ENCODE assay signal across 11 cellular contexts in genomic region chr11:88353835-88354496, GRCh38. TPM values are rescaled to one million over a fixed set of nuclear protein-coding genes. Genes with fewer than 3 reads are reported as not detected.
DNase-seq lines count a peak whose midpoint lies in the region; ATAC-seq and TF ChIP-seq lines count a peak whose summit lies in the region.
"Had no signal": no experiment of that assay in that cellular context is flagged by ENCODE, and none has a peak within 500 bp of the region (broad histone marks: within the 10 kb centered on the region; RNA-seq: fewer than 3 reads in every experiment).

No MANE protein-coding gene starts in this region.

- H3K4me3 Mint-ChIP-seq in activated T-helper 17 cell treated with anti-CD3 and anti-CD28 coated beads, Interleukin-2, amount 50 U/mL, for 72 hours: peak overlapping the region; percentile 52

- H3K27ac Mint-ChIP-seq in activated T-helper 17 cell treated with anti-CD3 and anti-CD28 coated beads, Interleukin-2, amount 50 U/mL, for 72 hours: peak overlapping the region; percentile 59

- ATAC-seq in GM19328 (IDR thresholded peaks at IDR 0.05; ENCODE audit: unreplicated experiment) (peak; percentile 32), HG03108 (IDR thresholded peaks at IDR 0.05; ENCODE audit: unreplicated experiment) (peak; percentile 30), mucosa of descending colon (no peak)
- ATAC-seq in activated T-helper 17 cell treated with anti-CD3 and anti-CD28 coated beads, Interleukin-2, amount 50 U/mL, for 72 hours (replicated peaks): peak; percentile 53

- H3K4me1 Mint-ChIP-seq in activated T-helper 17 cell treated with anti-CD3 and anti-CD28 coated beads, Interleukin-2, amount 50 U/mL, for 72 hours: peaks cover 15% of the 10 kb centered on the region

- H3K27me3 ChIP-seq in tibial artery: no peaks in the 10 kb centered on the region
- H3K27me3 ChIP-seq: right lobe of liver had no signal

- no peaks in the 10 kb centered on the region for H3K9me3 ChIP-seq in tibial artery
- no peaks in the 10 kb centered on the region for H3K9me3 ChIP-seq in mucosa of descending colon
- H3K9me3 ChIP-seq: right lobe of liver had no signal

- no peaks in the 10 kb centered on the region for H3K27me3 Mint-ChIP-seq in activated T-helper 17 cell treated with anti-CD3 and anti-CD28 coated beads, Interleukin-2, amount 50 U/mL, for 72 hours

- no peaks in the 10 kb centered on the region for H3K4me1 ChIP-seq in tibial artery
- no peaks in the 10 kb centered on the region for H3K4me1 ChIP-seq in mucosa of descending colon (ENCODE audit: low read depth)
- H3K4me1 ChIP-seq: right lobe of liver had no signal

- TF ChIP-seq CTCF in tibial artery (IDR thresholded peaks at IDR 0.05) (no peak), mucosa of descending colon (IDR thresholded peaks at IDR 0.05) (no peak)

- no peak overlapping the region for H3K27ac ChIP-seq in tibial artery
- H3K27ac ChIP-seq: right lobe of liver had no signal

- H3K36me3 ChIP-seq in tibial artery (no peaks in the 10 kb centered on the region), mucosa of descending colon (ENCODE audit: low read depth) (no peaks in the 10 kb centered on the region)
- H3K36me3 ChIP-seq: right lobe of liver had no signal

- DNase-seq in CD1c-positive myeloid dendritic cell (ENCODE audit: extremely low spot score): peak; percentile 71
- DNase-seq in NCI-H187 (lab: John Stamatoyannopoulos, UW): no peak
- DNase-seq in tibial artery: no peak
- no peak for DNase-seq in effector CD8-positive, alpha-beta T cell (lab: John Stamatoyannopoulos, UW)
- DNase-seq in mucosa of descending colon: no peak
- DNase-seq: activated naive CD4-positive, alpha-beta T cell treated with anti-CD3 and anti-CD28 coated beads, Interleukin-2, amount 50 U/mL, for 16 hours; NCI-H774; right lobe of liver had no signal

- no peaks in the 10 kb centered on the region for H3K9me3 Mint-ChIP-seq in activated T-helper 17 cell treated with anti-CD3 and anti-CD28 coated beads, Interleukin-2, amount 50 U/mL, for 72 hours

- no peak overlapping the region for H3K4me3 ChIP-seq in tibial artery
- H3K4me3 ChIP-seq in mucosa of descending colon: no peak overlapping the region
- H3K4me3 ChIP-seq: right lobe of liver had no signal

- intact Hi-C loops in tibial artery (cut with DNase I; ENCODE audit: low total_unique reads) (no loop called here), mucosa of descending colon (cut with DNase I, micrococcal nuclease) (no loop called here)

- no peaks in the 10 kb centered on the region for H3K36me3 Mint-ChIP-seq in activated T-helper 17 cell treated with anti-CD3 and anti-CD28 coated beads, Interleukin-2, amount 50 U/mL, for 72 hours (ENCODE audit: low read depth)

RNA-seq across cellular contexts. Expression of gene CTSC, which starts 16.4 kb away (rescaled TPM):
- 100 to 1,000 TPM in 1 of 2 donors, 10 to 100 TPM in 1; 57.3 to 142 TPM for total RNA-seq in activated T-helper 17 cell treated with anti-CD3 and anti-CD28 coated beads, Interleukin-2, amount 50 U/mL, for 72 hours
- total RNA-seq in mucosa of descending colon: 100 to 1,000 TPM in 1 of 3 donors, 10 to 100 TPM in 2; 74.7 to 131 (median 82.3) TPM
